In the genomic region with DNA sequence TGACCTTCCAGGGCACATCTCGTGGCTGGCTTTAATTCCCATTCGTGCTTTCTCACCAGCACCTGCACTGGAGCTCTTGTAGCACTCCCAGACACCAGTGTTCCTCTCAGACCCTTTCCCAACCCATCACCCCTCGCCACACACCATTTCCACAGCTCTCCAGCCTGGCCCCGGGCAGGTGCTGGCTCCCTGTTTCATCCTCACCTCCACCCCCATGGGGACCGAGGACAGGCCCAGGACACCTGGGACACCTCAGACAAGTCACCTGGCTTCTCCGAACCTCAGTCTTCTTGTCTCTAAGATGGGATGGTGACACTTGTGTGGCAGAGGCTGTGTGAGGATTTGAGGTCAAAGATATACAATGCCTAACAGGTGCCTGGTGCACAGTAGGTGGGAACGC, we compare ENCODE assay signal across 15 cellular contexts. TPM values are rescaled to one million over a fixed set of nuclear protein-coding genes. Genes with fewer than 3 reads are reported as not detected.
DNase-seq lines count a peak whose midpoint lies in the region; ATAC-seq and TF ChIP-seq lines count a peak whose summit lies in the region.
"Had no signal": no experiment of that assay in that cellular context is flagged by ENCODE, and none has a peak within 500 bp of the region (broad histone marks: within the 10 kb centered on the region; RNA-seq: fewer than 3 reads in every experiment).

No MANE protein-coding gene starts in this region.

- H3K4me3 ChIP-seq in NT2/D1 (ENCODE audit: insufficient read length, low read depth) (no peak overlapping the region), mucosa of descending colon (no peak overlapping the region)

- H3K27ac Mint-ChIP-seq in activated naive CD8-positive, alpha-beta T cell treated with anti-CD3 and anti-CD28 coated beads, Interleukin-2, amount 10 ng/mL, durations not matched to agents 7 days and 5 days = no peak overlapping the region
- no peak overlapping the region for H3K27ac Mint-ChIP-seq in activated naive CD8-positive, alpha-beta T cell treated with anti-CD3 and anti-CD28 coated beads, Interleukin-2, amount 50 U/mL, for 24 hours
- H3K27ac Mint-ChIP-seq: HFFc6 had no signal

- H3K9me3 ChIP-seq in NT2/D1 (ENCODE audit: insufficient read depth, low read length) (peaks cover 4% of the 10 kb centered on the region; the same call in 1 of the 2 replicates), mucosa of descending colon (no peaks in the 10 kb centered on the region)

- no peaks in the 10 kb centered on the region for H3K9me3 Mint-ChIP-seq in activated naive CD8-positive, alpha-beta T cell treated with anti-CD3 and anti-CD28 coated beads, Interleukin-2, amount 10 ng/mL, durations not matched to agents 7 days and 5 days
- no peaks in the 10 kb centered on the region for H3K9me3 Mint-ChIP-seq in activated naive CD8-positive, alpha-beta T cell treated with anti-CD3 and anti-CD28 coated beads, Interleukin-2, amount 50 U/mL, for 24 hours
- H3K9me3 Mint-ChIP-seq: HFFc6 had no signal

- H3K36me3 ChIP-seq in NT2/D1 (ENCODE audit: insufficient read depth, insufficient read length, low read length) (no peaks in the 10 kb centered on the region), mucosa of descending colon (ENCODE audit: low read depth) (no peaks in the 10 kb centered on the region)

- no peak for TF ChIP-seq CTCF in mucosa of descending colon (IDR thresholded peaks at IDR 0.05)

- no peak for ATAC-seq in activated naive CD8-positive, alpha-beta T cell treated with anti-CD3 and anti-CD28 coated beads, Interleukin-2, amount 10 ng/mL, durations not matched to agents 7 days and 5 days (ENCODE audit: low read depth)
- ATAC-seq in activated naive CD8-positive, alpha-beta T cell treated with anti-CD3 and anti-CD28 coated beads, Interleukin-2, amount 50 U/mL, for 24 hours = no peak
- ATAC-seq in mucosa of descending colon = no peak

- H3K9ac ChIP-seq in NT2/D1 (ENCODE audit: insufficient read length, low read depth) = peak overlapping the region; percentile 37

- DNase-seq in activated naive CD8-positive, alpha-beta T cell treated with anti-CD3 and anti-CD28 coated beads, Interleukin-2, amount 10 ng/mL, durations not matched to agents 7 days and 5 days = peak; percentile 26
- no peak for DNase-seq in activated naive CD8-positive, alpha-beta T cell treated with anti-CD3 and anti-CD28 coated beads, Interleukin-2, amount 50 U/mL, for 24 hours
- DNase-seq in NT2/D1 (ENCODE audit: low read depth, low spot score) (no peak), mucosa of descending colon (peak in 2 of 3 donors; percentile 13 to 15), posterior vena cava (ENCODE audit: low spot score) (peak; percentile 36), GM03348 (ENCODE audit: low spot score) (no peak)
- no peak for DNase-seq in stimulated activated CD4-positive, alpha-beta T cell treated with anti-CD3 and anti-CD28 coated beads, Interleukin-4, amount 100 ng/mL, for 1 hour
- DNase-seq: 8988T; CD4-positive, alpha-beta memory T cell; DMS153; DMS79 treated with DMSO at 0.1 percent for 48 hours; EL; HCEC 1CT; HFFc6 had no signal

- H3K27me3 Mint-ChIP-seq in activated naive CD8-positive, alpha-beta T cell treated with anti-CD3 and anti-CD28 coated beads, Interleukin-2, amount 10 ng/mL, durations not matched to agents 7 days and 5 days = no peaks in the 10 kb centered on the region
- H3K27me3 Mint-ChIP-seq in activated naive CD8-positive, alpha-beta T cell treated with anti-CD3 and anti-CD28 coated beads, Interleukin-2, amount 50 U/mL, for 24 hours = no peaks in the 10 kb centered on the region

- peaks cover 15% of the 10 kb centered on the region for H3K4me1 ChIP-seq in NT2/D1 (ENCODE audit: insufficient read depth, insufficient read length)
- peaks cover 4% of the 10 kb centered on the region for H3K4me1 ChIP-seq in mucosa of descending colon (ENCODE audit: low read depth)

- intact Hi-C loops in mucosa of descending colon (cut with DNase I, micrococcal nuclease) (no loop called here), posterior vena cava (cut with DNase I) (no loop called here)

- H3K27me3 ChIP-seq in NT2/D1 (ENCODE audit: insufficient read depth, insufficient read length) = no peaks in the 10 kb centered on the region

- no peaks in the 10 kb centered on the region for H3K36me3 Mint-ChIP-seq in activated naive CD8-positive, alpha-beta T cell treated with anti-CD3 and anti-CD28 coated beads, Interleukin-2, amount 10 ng/mL, durations not matched to agents 7 days and 5 days
- no peaks in the 10 kb centered on the region for H3K36me3 Mint-ChIP-seq in activated naive CD8-positive, alpha-beta T cell treated with anti-CD3 and anti-CD28 coated beads, Interleukin-2, amount 50 U/mL, for 24 hours (ENCODE audit: low read depth)
- H3K36me3 Mint-ChIP-seq: CD4-positive, alpha-beta memory T cell had no signal

- peaks cover 10% of the 10 kb centered on the region for H3K4me1 Mint-ChIP-seq in activated naive CD8-positive, alpha-beta T cell treated with anti-CD3 and anti-CD28 coated beads, Interleukin-2, amount 10 ng/mL, durations not matched to agents 7 days and 5 days
- H3K4me1 Mint-ChIP-seq in activated naive CD8-positive, alpha-beta T cell treated with anti-CD3 and anti-CD28 coated beads, Interleukin-2, amount 50 U/mL, for 24 hours = peaks cover 12% of the 10 kb centered on the region

- POLR2A ChIA-PET in activated naive CD8-positive, alpha-beta T cell treated with anti-CD3 and anti-CD28 coated beads, Interleukin-2, amount 10 ng/mL, durations not matched to agents 7 days and 5 days (lab: Charles Lee) = no interaction called here

- H3K4me3 Mint-ChIP-seq in activated naive CD8-positive, alpha-beta T cell treated with anti-CD3 and anti-CD28 coated beads, Interleukin-2, amount 10 ng/mL, durations not matched to agents 7 days and 5 days = no peak overlapping the region
- no peak overlapping the region for H3K4me3 Mint-ChIP-seq in activated naive CD8-positive, alpha-beta T cell treated with anti-CD3 and anti-CD28 coated beads, Interleukin-2, amount 50 U/mL, for 24 hours
- H3K4me3 Mint-ChIP-seq: CD4-positive, alpha-beta memory T cell; HFFc6 had no signal

RNA-seq across cellular contexts. Expression of gene GP9, which starts 27.4 kb away (rescaled TPM):
- total RNA-seq in activated naive CD8-positive, alpha-beta T cell treated with anti-CD3 and anti-CD28 coated beads, Interleukin-2, amount 10 ng/mL, durations not matched to agents 7 days and 5 days = not detected
- total RNA-seq in mucosa of descending colon = under 1 TPM in 1 of 3 donors, not detected in 2; 0.90 TPM
- under 1 TPM in 1 of 2 donors, not detected in 1; 0.48 TPM for total RNA-seq in posterior vena cava
- total RNA-seq: CD4-positive, alpha-beta memory T cell; H4; HFFc6 had no signal

RNA-seq across cellular contexts. Expression of gene EFCC1, which starts 32.0 kb away (rescaled TPM):
- total RNA-seq in activated naive CD8-positive, alpha-beta T cell treated with anti-CD3 and anti-CD28 coated beads, Interleukin-2, amount 10 ng/mL, durations not matched to agents 7 days and 5 days = under 1 TPM; 0.14 to 0.23 TPM
- total RNA-seq in mucosa of descending colon (10 to 100 TPM in 1 of 3 donors, 1 to 10 TPM in 2; 1.8 to 12.0 (median 3.6) TPM), posterior vena cava (1 to 10 TPM; 1.3 to 2.1 TPM)
- total RNA-seq: CD4-positive, alpha-beta memory T cell; HFFc6 had no signal

RNA-seq across cellular contexts. Expression of gene CFAP92, which starts 39.3 kb away (rescaled TPM):
- under 1 TPM in 1 of 2 experiments, not detected in 1; 0.22 TPM for total RNA-seq in activated naive CD8-positive, alpha-beta T cell treated with anti-CD3 and anti-CD28 coated beads, Interleukin-2, amount 10 ng/mL, durations not matched to agents 7 days and 5 days
- 1 to 10 TPM; 1.1 to 1.5 (median 1.3) TPM for total RNA-seq in mucosa of descending colon
- total RNA-seq in posterior vena cava = under 1 TPM; 0.14 to 0.28 TPM
- total RNA-seq: HFFc6 had no signal

Comparison
In these comparisons a context has a peak if more than half of its experiments do, and no peak if none do; other contexts are left out.
1. DNase-seq: peak in activated naive CD8-positive, alpha-beta T cell treated with anti-CD3 and anti-CD28 coated beads, Interleukin-2, amount 10 ng/mL, durations not matched to agents 7 days and 5 days (single experiment), mucosa of descending colon (2 of 3) and posterior vena cava (single experiment); none in activated naive CD8-positive, alpha-beta T cell treated with anti-CD3 and anti-CD28 coated beads, Interleukin-2, amount 50 U/mL, for 24 hours (single experiment), NT2/D1 (single experiment), stimulated activated CD4-positive, alpha-beta T cell treated with anti-CD3 and anti-CD28 coated beads, Interleukin-4, amount 100 ng/mL, for 1 hour (single experiment) and GM03348 (single experiment).